ENCODE assay signal across 8 cellular contexts in the genomic region with DNA sequence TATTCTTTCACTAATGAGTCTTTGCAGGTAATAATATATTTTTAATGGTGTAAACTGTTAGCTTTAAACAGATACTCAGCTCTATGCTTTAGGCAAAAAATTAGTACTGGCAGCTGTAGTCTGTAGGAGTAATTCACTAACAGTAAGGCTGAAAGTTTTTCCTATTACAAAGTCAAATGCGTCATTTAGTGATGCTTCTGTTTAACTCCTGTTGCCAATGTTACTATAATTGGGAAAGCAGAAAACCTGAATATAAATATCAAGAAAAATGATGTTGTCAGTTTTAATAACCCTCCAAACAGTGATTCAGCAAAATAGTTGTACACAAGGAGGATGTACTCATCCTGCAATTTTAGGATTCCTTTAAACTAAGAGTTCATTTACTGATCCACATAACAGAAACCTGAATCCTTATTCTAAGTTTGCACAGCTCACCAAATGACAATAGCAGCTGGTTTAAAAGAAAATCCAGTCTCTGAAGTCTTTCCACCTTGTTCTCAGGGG. TPM values are rescaled to one million over a fixed set of nuclear protein-coding genes. Genes with fewer than 3 reads are reported as not detected.
DNase-seq lines count a peak whose midpoint lies in the region; ATAC-seq and TF ChIP-seq lines count a peak whose summit lies in the region.

No MANE protein-coding gene starts in this region.

- no peak for TF ChIP-seq EP300 in stomach (IDR thresholded peaks at IDR 0.05)

- intact Hi-C loops in stomach (cut with DNase I; ENCODE audit: low total_unique reads), result no loop called here

- H3K27ac ChIP-seq in stomach, result peak overlapping the region in 4 of 5 donors; percentile 78 to 96 (median 93)

- peaks cover 60% of the 10 kb centered on the region for H3K4me1 Mint-ChIP-seq in T-helper 2 cell treated with Interferon-gamma antibody and Interleukin-4, amounts not matched to agents 5 μg/mL and 100 μg/mL, for 36 hours (ENCODE audit: low read depth)
- H3K4me1 Mint-ChIP-seq in T-helper 17 cell, result peaks cover 53% of the 10 kb centered on the region

- WGBS in stomach, 5 donors, result 44 to 71% (median 63%) methylated on average over 1 of the region's 1 CpG

- peaks cover 0 to under 1% (median 0%) of the 10 kb centered on the region in 4 donors for H3K36me3 ChIP-seq in stomach

- H3K27ac Mint-ChIP-seq in T-helper 2 cell treated with Interferon-gamma antibody and Interleukin-4, amounts not matched to agents 5 μg/mL and 100 μg/mL, for 36 hours, result peak overlapping the region; percentile 47
- H3K27ac Mint-ChIP-seq in T-helper 17 cell, result peak overlapping the region; percentile 87

- ATAC-seq in T-helper 17 cell, result no peak

- H3K9me3 Mint-ChIP-seq in T-helper 2 cell treated with Interferon-gamma antibody and Interleukin-4, amounts not matched to agents 5 μg/mL and 100 μg/mL, for 36 hours, result peaks cover 8% of the 10 kb centered on the region

- no peaks in the 10 kb centered on the region for H3K9me3 ChIP-seq in T-helper 17 cell (ENCODE audit: control insufficient read depth, low read length, poor library complexity, severe bottlenecking)
- no peaks in the 10 kb centered on the region for H3K9me3 ChIP-seq in stomach

- no peak for DNase-seq in T-helper 2 cell treated with Interferon-gamma antibody and Interleukin-4, amounts not matched to agents 5 μg/mL and 100 μg/mL, for 36 hours (ENCODE audit: low spot score)
- DNase-seq in T-helper 2 cell (no peak), T-helper 17 cell (no peak), fibroblast of villous mesenchyme (ENCODE audit: low read depth) (peak; percentile 77), stomach (no peak), HuH-7.5 (ENCODE audit: low spot score) (no peak), H4 (ENCODE audit: low spot score) (no peak)
- DNase-seq in effector CD8-positive, alpha-beta T cell (lab: John Stamatoyannopoulos, UW), result no peak

- peak overlapping the region; percentile 39 for H3K4me3 Mint-ChIP-seq in T-helper 2 cell treated with Interferon-gamma antibody and Interleukin-4, amounts not matched to agents 5 μg/mL and 100 μg/mL, for 36 hours
- peak overlapping the region; percentile 12 for H3K4me3 Mint-ChIP-seq in T-helper 17 cell

- peaks cover 54% of the 10 kb centered on the region for H3K36me3 Mint-ChIP-seq in T-helper 2 cell treated with Interferon-gamma antibody and Interleukin-4, amounts not matched to agents 5 μg/mL and 100 μg/mL, for 36 hours (ENCODE audit: low read depth)
- H3K36me3 Mint-ChIP-seq in T-helper 17 cell (ENCODE audit: low read depth), result no peaks in the 10 kb centered on the region

- H3K27me3 ChIP-seq in stomach, result no peaks in the 10 kb centered on the region

- H3K4me3 ChIP-seq in fibroblast of villous mesenchyme (ENCODE audit: low read depth, low read length) (no peak overlapping the region), stomach (no peak overlapping the region)

- H3K27me3 Mint-ChIP-seq in T-helper 2 cell treated with Interferon-gamma antibody and Interleukin-4, amounts not matched to agents 5 μg/mL and 100 μg/mL, for 36 hours (ENCODE audit: low read depth), result no peaks in the 10 kb centered on the region
- no peaks in the 10 kb centered on the region for H3K27me3 Mint-ChIP-seq in T-helper 17 cell

- no peak for TF ChIP-seq CTCF in fibroblast of villous mesenchyme (IDR thresholded peaks at IDR 0.05; ENCODE audit: insufficient read depth, low read depth, low read length)
- no peak for TF ChIP-seq CTCF in stomach (IDR thresholded peaks at IDR 0.05)

- H3K4me1 ChIP-seq in stomach, result peaks cover 39 to 86% (median 68%) of the 10 kb centered on the region in 4 donors

- no peak for TF ChIP-seq POLR2A in stomach (IDR thresholded peaks at IDR 0.05)

RNA-seq across cellular contexts. Expression of a gene that starts 4.3 kb away (rescaled TPM):
- total RNA-seq in T-helper 17 cell (10 to 100 TPM; 59.0 to 75.5 TPM), fibroblast of villous mesenchyme (37.4 and 40.2 TPM in 2 replicates), stomach (100 to 1,000 TPM in 1 of 5 donors, 10 to 100 TPM in 4; 21.4 to 198 (median 27.7) TPM)
- 10 to 100 TPM in 2 of 3 donors, 1 to 10 TPM in 1; 8.9 to 16.6 (median 15.4) TPM for polyA plus RNA-seq in stomach
- 22.0 and 22.4 TPM in 2 replicates for total RNA-seq in H4 (2014; rRNA removed; shearing (Covaris generic))
